In the genomic region with DNA sequence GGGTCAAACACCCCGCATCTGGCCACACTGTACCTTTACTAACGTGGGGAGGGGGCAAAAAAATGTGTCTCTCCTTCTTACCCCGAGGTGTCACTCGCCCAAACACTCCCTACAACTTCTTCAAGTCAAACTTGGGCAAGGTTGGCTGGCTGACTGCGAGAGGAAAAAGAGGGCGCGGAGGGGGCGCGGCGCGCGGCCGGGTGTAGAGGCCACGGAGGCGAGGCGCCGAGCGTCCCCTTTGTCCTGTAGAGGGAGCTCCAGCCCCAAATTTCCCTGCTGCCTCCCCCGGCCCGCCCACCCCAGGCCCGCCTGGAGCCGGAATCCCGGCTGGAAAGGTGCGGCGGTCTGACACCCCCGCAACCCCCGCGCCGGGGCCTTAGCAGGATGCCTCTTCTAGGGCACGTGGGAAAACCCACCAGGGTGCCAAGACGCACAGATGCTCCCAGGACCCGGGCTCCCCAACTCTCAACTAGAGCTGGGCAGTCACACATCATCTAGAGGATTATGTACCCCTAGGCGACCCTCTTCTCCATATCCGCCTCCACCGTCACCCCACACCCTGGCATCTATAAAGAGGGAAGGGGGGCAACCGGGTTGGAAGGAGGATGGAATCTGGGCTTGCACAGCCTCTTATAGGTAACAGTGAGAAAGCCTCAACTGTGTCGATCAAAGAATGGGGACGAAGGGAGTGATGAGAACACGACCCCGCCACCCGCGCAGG, we compare ENCODE assay signal across 8 cellular contexts. TPM values are rescaled to one million over a fixed set of nuclear protein-coding genes. Genes with fewer than 3 reads are reported as not detected.
DNase-seq lines count a peak whose midpoint lies in the region; ATAC-seq and TF ChIP-seq lines count a peak whose summit lies in the region.
"Had no signal": no experiment of that assay in that cellular context is flagged by ENCODE, and none has a peak within 500 bp of the region (broad histone marks: within the 10 kb centered on the region; RNA-seq: fewer than 3 reads in every experiment).

No MANE protein-coding gene starts in this region.

- no peaks in the 10 kb centered on the region for H3K9me3 ChIP-seq in PC-9 (ENCODE audit: insufficient read depth, low read depth)
- no peaks in the 10 kb centered on the region for H3K9me3 ChIP-seq in gastroesophageal sphincter

- H3K27me3 ChIP-seq in PC-9 (ENCODE audit: insufficient read depth, low read depth), result no peaks in the 10 kb centered on the region
- H3K27me3 ChIP-seq in gastroesophageal sphincter, result peaks cover 78% of the 10 kb centered on the region
- H3K27me3 ChIP-seq in rectal smooth muscle tissue (ENCODE audit: control insufficient read depth, insufficient read depth, low read length), result peaks cover 38% of the 10 kb centered on the region

- H4K20me1 ChIP-seq in PC-9 (ENCODE audit: insufficient read depth), result no peaks in the 10 kb centered on the region

- peaks cover 25% of the 10 kb centered on the region; the same call in 1 of the 2 replicates for H3F3A ChIP-seq in PC-9 (ENCODE audit: insufficient read depth, low read depth)

- H3K27ac ChIP-seq in PC-9, result no peak overlapping the region
- H3K27ac ChIP-seq in gastroesophageal sphincter, result no peak overlapping the region
- H3K27ac ChIP-seq in rectal smooth muscle tissue (ENCODE audit: low read depth, low read length), result no peak overlapping the region
- H3K27ac ChIP-seq: SK-N-MC had no signal

- H2AFZ ChIP-seq in PC-9, result no peak overlapping the region

- no peak for TF ChIP-seq POLR2A in gastroesophageal sphincter (IDR thresholded peaks at IDR 0.05)

- intact Hi-C loops in PC-9 (cut with micrococcal nuclease; ENCODE audit: unreplicated experiment), result no loop called here

- H3K4me3 ChIP-seq in GM12875 (ENCODE audit: low read depth, low read length) (no peak overlapping the region), PC-9 (peak overlapping the region; percentile 98; the same call in 1 of the 2 replicates), gastroesophageal sphincter (no peak overlapping the region), rectal smooth muscle tissue (ENCODE audit: low read length) (peak overlapping the region; percentile 2)
- H3K4me3 ChIP-seq: SK-N-MC had no signal

- ATAC-seq in gastroesophageal sphincter, result no peak
- no peak for ATAC-seq in GM21515 (IDR thresholded peaks at IDR 0.05; ENCODE audit: unreplicated experiment)
- no peak for ATAC-seq in esophagus mucosa

- no peaks in the 10 kb centered on the region for H3K9me2 ChIP-seq in PC-9 (ENCODE audit: insufficient read depth)

- H3K79me2 ChIP-seq in PC-9 (ENCODE audit: low read depth), result peaks cover 34% of the 10 kb centered on the region

- DNase-seq in PC-9, result no peak
- DNase-seq in cerebellum (ENCODE audit: low spot score), result no peak

- POLR2A ChIA-PET in PC-9 (lab: Charles Lee; ENCODE audit: unreplicated experiment), result no interaction called here

- TF ChIP-seq CTCF in GM12875 (IDR thresholded peaks at IDR 0.05; ENCODE audit: borderline replicate concordance, insufficient read depth, low read depth, low read length), result peak; percentile 57
- TF ChIP-seq CTCF in PC-9 (conservative IDR thresholded peaks at IDR 0.05), result peak; percentile 35; the same call in 1 of the 2 replicates
- peak in 3 of 4 experiments; percentile 14 to 72 (median 29) for TF ChIP-seq CTCF in gastroesophageal sphincter (IDR thresholded peaks at IDR 0.05)

- peak overlapping the region; percentile 96 for H3K4me2 ChIP-seq in PC-9

- no peak for TF ChIP-seq EP300 in gastroesophageal sphincter (IDR thresholded peaks at IDR 0.05)

- H3K9ac ChIP-seq in rectal smooth muscle tissue (ENCODE audit: low read length), result no peak overlapping the region

- 0 out of 2 replicates have a peak, but pooled peaks cover 5% of the 10 kb centered on the region for H3K36me3 ChIP-seq in PC-9 (ENCODE audit: low read depth)
- no peaks in the 10 kb centered on the region for H3K36me3 ChIP-seq in gastroesophageal sphincter
- H3K36me3 ChIP-seq in rectal smooth muscle tissue (ENCODE audit: control insufficient read depth, insufficient read depth, low read length), result no peaks in the 10 kb centered on the region

- WGBS in gastroesophageal sphincter (ENCODE audit: low coverage in 1 of 2), 2 donors, result 0 to 10% methylated on average over 5 to 12 of the region's 42 CpGs

- BruUV-seq in PC-9 (replicated peaks; lab: Mats Ljungman, UMichigan), result no TSS peak

- H3K4me1 ChIP-seq in PC-9 (replicated peaks; ENCODE audit: insufficient read depth) (peaks cover 6% of the 10 kb centered on the region), gastroesophageal sphincter (peaks cover 0 to 59% (median 20%) of the 10 kb centered on the region in 3 donors), rectal smooth muscle tissue (ENCODE audit: control insufficient read depth, insufficient read depth, low read length) (no peaks in the 10 kb centered on the region)

- CTCF ChIA-PET in PC-9 (lab: Charles Lee), result no interaction called here

RNA-seq across cellular contexts. Expression of a gene that starts 4.2 kb away (rescaled TPM):
- 13.1 and 16.0 TPM in 2 replicates for total RNA-seq in PC-9 (2021)
- 1 to 10 TPM in 1 of 4 donors, under 1 TPM in 2, not detected in 1; 0.77 to 3.2 (median 0.94) TPM for total RNA-seq in gastroesophageal sphincter
- 11.4 TPM for total RNA-seq in cerebellum
- total RNA-seq in esophagus mucosa, result 38.9 TPM

Comparison
In these comparisons a context has a peak if more than half of its experiments do, and no peak if none do; other contexts are left out.
1. H3K4me3 ChIP-seq: peak in PC-9 (single experiment) and rectal smooth muscle tissue (single experiment); none in GM12875 (single experiment) and gastroesophageal sphincter (0 of 2).
2. Peak in every context shown above with its lines, with median percentiles within 50 percentile points of each other: CTCF ChIP-seq.